ENCODE assay signal across 8 cellular contexts in the genomic region with DNA sequence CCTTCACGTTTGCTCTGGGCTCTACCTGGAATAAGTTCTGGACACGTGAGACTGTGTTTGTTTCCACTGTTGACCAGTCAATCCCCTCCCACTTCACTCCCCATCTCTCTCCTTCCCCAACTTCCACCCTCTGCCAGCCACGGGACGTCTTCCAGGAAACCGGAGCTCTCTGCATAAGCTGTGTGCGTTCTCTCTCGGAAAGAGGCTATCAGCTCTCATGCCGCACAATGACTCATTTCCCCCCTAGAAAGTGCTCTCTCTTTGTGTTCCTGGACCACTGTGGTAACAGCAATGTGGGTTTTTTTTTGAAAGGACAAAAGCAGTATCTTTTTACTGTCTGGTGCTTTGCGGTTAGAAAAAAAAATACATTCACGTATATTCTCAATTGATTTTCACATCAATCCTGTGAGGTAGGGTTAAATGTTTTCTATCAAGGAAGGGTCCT. TPM values are rescaled to one million over a fixed set of nuclear protein-coding genes. Genes with fewer than 3 reads are reported as not detected.
DNase-seq lines count a peak whose midpoint lies in the region; ATAC-seq lines count a peak whose summit lies in the region.

No MANE protein-coding gene starts in this region.

- peaks cover 34% of the 10 kb centered on the region for H3K4me1 Mint-ChIP-seq in activated CD4-positive, alpha-beta memory T cell treated with anti-CD3 and anti-CD28 coated beads for 36 hours (ENCODE audit: low read depth)
- peaks cover 18 to 25% of the 10 kb centered on the region in 2 donors for H3K4me1 Mint-ChIP-seq in stimulated activated naive B cell treated with anti-CD40 and anti-IgM and Interleukin-4, amounts not matched to agents 10 μg/mL and 1 μg/mL and 100 μg/mL, for 72 hours

- peak; percentile 84 for ATAC-seq in HG03520 (IDR thresholded peaks at IDR 0.05; ENCODE audit: unreplicated experiment)
- peak; percentile 93 to 94 for ATAC-seq in stimulated activated naive B cell treated with anti-CD40 and anti-IgM and Interleukin-4, amounts not matched to agents 10 μg/mL and 1 μg/mL and 100 μg/mL, for 72 hours (replicated peaks)

- DNase-seq in ACHN (peak; percentile 18), GM19240 (ENCODE audit: insufficient read length, low spot score) (peak; percentile 16), glomerular visceral epithelial cell (ENCODE audit: extremely low spot score) (peak; percentile 55), COR-L47 (lab: John Stamatoyannopoulos, UW) (no peak), inferior parietal cortex (ENCODE audit: extremely low spot score) (no peak)
- DNase-seq in activated CD4-positive, alpha-beta memory T cell treated with anti-CD3 and anti-CD28 coated beads for 36 hours: peak; percentile 71
- peak; percentile 43 for DNase-seq in stimulated activated naive B cell treated with anti-CD40 and anti-IgM and Interleukin-4, amounts not matched to agents 10 μg/mL and 1 μg/mL and 100 μg/mL, for 72 hours

- H3K27ac Mint-ChIP-seq in activated CD4-positive, alpha-beta memory T cell treated with anti-CD3 and anti-CD28 coated beads for 36 hours: peak overlapping the region; percentile 20
- H3K27ac Mint-ChIP-seq in stimulated activated naive B cell treated with anti-CD40 and anti-IgM and Interleukin-4, amounts not matched to agents 10 μg/mL and 1 μg/mL and 100 μg/mL, for 72 hours: peak overlapping the region; percentile 27

- intact Hi-C loops in activated CD4-positive, alpha-beta memory T cell treated with anti-CD3 and anti-CD28 coated beads for 36 hours (cut with micrococcal nuclease): loop anchor here (2.0 to 10.0 kb wide), 9 partner anchors 39 to 401 kb away; partner anchors contain the start of genes APLF and FBXO48

- in situ Hi-C loops in ACHN (cut with HindIII; ENCODE audit: low pct_ligation_motif_present, low pct_unique_long_range_greater_than_20kb, low sequenced_read_pairs): no loop called here

- no peaks in the 10 kb centered on the region for H3K36me3 Mint-ChIP-seq in activated CD4-positive, alpha-beta memory T cell treated with anti-CD3 and anti-CD28 coated beads for 36 hours
- no peaks in the 10 kb centered on the region for H3K36me3 Mint-ChIP-seq in stimulated activated naive B cell treated with anti-CD40 and anti-IgM and Interleukin-4, amounts not matched to agents 10 μg/mL and 1 μg/mL and 100 μg/mL, for 72 hours

- no peak overlapping the region for H3K4me3 Mint-ChIP-seq in activated CD4-positive, alpha-beta memory T cell treated with anti-CD3 and anti-CD28 coated beads for 36 hours
- peak overlapping the region; percentile 34 to 49 for H3K4me3 Mint-ChIP-seq in stimulated activated naive B cell treated with anti-CD40 and anti-IgM and Interleukin-4, amounts not matched to agents 10 μg/mL and 1 μg/mL and 100 μg/mL, for 72 hours

- CTCF ChIA-PET in activated CD4-positive, alpha-beta memory T cell treated with anti-CD3 and anti-CD28 coated beads for 36 hours (lab: Charles Lee): interaction anchor here (0.6 to 1.4 kb wide), 6 partner anchors 8 to 190 kb away, joined by 3 to 10 read pairs (median 4); no protein-coding TSS in a partner anchor

- POLR2A ChIA-PET in activated CD4-positive, alpha-beta memory T cell treated with anti-CD3 and anti-CD28 coated beads for 36 hours (lab: Charles Lee): interaction anchor here (0.7 to 2.3 kb wide), 4 partner anchors 20 to 95 kb away, joined by 3 to 7 read pairs (median 4); no protein-coding TSS in a partner anchor

- peaks cover 20% of the 10 kb centered on the region for H3K27me3 Mint-ChIP-seq in activated CD4-positive, alpha-beta memory T cell treated with anti-CD3 and anti-CD28 coated beads for 36 hours
- peaks cover 14 to 18% of the 10 kb centered on the region in 2 donors for H3K27me3 Mint-ChIP-seq in stimulated activated naive B cell treated with anti-CD40 and anti-IgM and Interleukin-4, amounts not matched to agents 10 μg/mL and 1 μg/mL and 100 μg/mL, for 72 hours

- no peaks in the 10 kb centered on the region for H3K9me3 Mint-ChIP-seq in activated CD4-positive, alpha-beta memory T cell treated with anti-CD3 and anti-CD28 coated beads for 36 hours
- peaks cover 0 to 1% of the 10 kb centered on the region in 2 donors for H3K9me3 Mint-ChIP-seq in stimulated activated naive B cell treated with anti-CD40 and anti-IgM and Interleukin-4, amounts not matched to agents 10 μg/mL and 1 μg/mL and 100 μg/mL, for 72 hours

RNA-seq across cellular contexts. Expression of gene PROKR1, which starts 10.2 kb away (rescaled TPM):
- not detected for total RNA-seq in activated CD4-positive, alpha-beta memory T cell treated with anti-CD3 and anti-CD28 coated beads for 36 hours

Comparison
In these comparisons a context has a peak if more than half of its experiments do, and no peak if none do; other contexts are left out.
1. DNase-seq: peak in ACHN (single experiment), GM19240 (single experiment), activated CD4-positive, alpha-beta memory T cell treated with anti-CD3 and anti-CD28 coated beads for 36 hours (single experiment), glomerular visceral epithelial cell (single experiment) and stimulated activated naive B cell treated with anti-CD40 and anti-IgM and Interleukin-4, amounts not matched to agents 10 μg/mL and 1 μg/mL and 100 μg/mL, for 72 hours (single experiment); none in COR-L47 (single experiment) and inferior parietal cortex (single experiment).